In genomic region chr3:69410301-69410700, GRCh38 we compare ENCODE assay signal across 8 cellular contexts. TPM values are rescaled to one million over a fixed set of nuclear protein-coding genes. Genes with fewer than 3 reads are reported as not detected.
A peak's percentile ranks its signal among the peaks of the same experiment; 100 is the strongest.
DNase-seq lines count a peak whose midpoint lies in the region; ATAC-seq and FAIRE-seq lines count a peak whose summit lies in the region.

No MANE protein-coding gene starts in this region.

- intact Hi-C loops in left cardiac atrium (cut with DNase I) = loop anchor here (5.0 to 10.0 kb wide), 2 partner anchors 86 to 103 kb away; no protein-coding TSS in a partner anchor
- intact Hi-C loops in sciatic nerve (cut with DNase I) = no loop called here

- no peaks in the 10 kb centered on the region for H3K27me3 ChIP-seq in H7 (ENCODE audit: control insufficient read depth, insufficient read depth, low read length)

- peak; percentile 47 for FAIRE-seq in G401.6 (lab: Jason Lieb, UNC)

- H3K36me3 Mint-ChIP-seq in activated naive CD8-positive, alpha-beta T cell treated with anti-CD3 and anti-CD28 coated beads, Interleukin-2, amount 10 ng/mL, durations not matched to agents 7 days and 5 days = no peaks in the 10 kb centered on the region

- in situ Hi-C loops in KBM-7 (cut with MboI; ENCODE audit: low pct_unique_long_range_greater_than_20kb, low sequenced_read_pairs) = loop anchor here (25.0 kb wide), 2 partner anchors 98 to 248 kb away; no protein-coding TSS in a partner anchor

- H3K4me1 Mint-ChIP-seq in activated naive CD8-positive, alpha-beta T cell treated with anti-CD3 and anti-CD28 coated beads, Interleukin-2, amount 10 ng/mL, durations not matched to agents 7 days and 5 days = peaks cover 3% of the 10 kb centered on the region

- no peak overlapping the region for H3K27ac Mint-ChIP-seq in activated naive CD8-positive, alpha-beta T cell treated with anti-CD3 and anti-CD28 coated beads, Interleukin-2, amount 10 ng/mL, durations not matched to agents 7 days and 5 days

- H3K9me3 Mint-ChIP-seq in activated naive CD8-positive, alpha-beta T cell treated with anti-CD3 and anti-CD28 coated beads, Interleukin-2, amount 10 ng/mL, durations not matched to agents 7 days and 5 days = no peaks in the 10 kb centered on the region

- no peaks in the 10 kb centered on the region for H3K36me3 ChIP-seq in H7 (replicated peaks; ENCODE audit: control insufficient read depth, insufficient read depth, low read length)

- H3K4me3 Mint-ChIP-seq in activated naive CD8-positive, alpha-beta T cell treated with anti-CD3 and anti-CD28 coated beads, Interleukin-2, amount 10 ng/mL, durations not matched to agents 7 days and 5 days = no peak overlapping the region

- H3K27me3 Mint-ChIP-seq in activated naive CD8-positive, alpha-beta T cell treated with anti-CD3 and anti-CD28 coated beads, Interleukin-2, amount 10 ng/mL, durations not matched to agents 7 days and 5 days = peaks cover 7% of the 10 kb centered on the region

- peak; percentile 98 for ATAC-seq in GM21619 (IDR thresholded peaks at IDR 0.05; ENCODE audit: unreplicated experiment)
- ATAC-seq in activated naive CD8-positive, alpha-beta T cell treated with anti-CD3 and anti-CD28 coated beads, Interleukin-2, amount 10 ng/mL, durations not matched to agents 7 days and 5 days (ENCODE audit: low read depth) = peak; percentile 96
- peak; percentile 74 to 82 for ATAC-seq in left cardiac atrium
- peak; percentile 88 for ATAC-seq in sciatic nerve

- POLR2A ChIA-PET in activated naive CD8-positive, alpha-beta T cell treated with anti-CD3 and anti-CD28 coated beads, Interleukin-2, amount 10 ng/mL, durations not matched to agents 7 days and 5 days (lab: Charles Lee) = no interaction called here

- DNase-seq in KBM-7 (peak; percentile 81), SKM-1 treated with dmso at 0.1 percent for 144 hours (lab: John Stamatoyannopoulos, UW; ENCODE audit: unreplicated experiment) (peak; percentile 40), left cardiac atrium (peak; percentile 77), sciatic nerve (ENCODE audit: low spot score) (peak; percentile 86), H7 (no peak)
- DNase-seq in activated naive CD8-positive, alpha-beta T cell treated with anti-CD3 and anti-CD28 coated beads, Interleukin-2, amount 10 ng/mL, durations not matched to agents 7 days and 5 days = peak; percentile 49

- no peak overlapping the region for H3K4me3 ChIP-seq in H7 (ENCODE audit: insufficient read depth, low read depth, low read length)

RNA-seq across cellular contexts. Expression of gene FRMD4B, which starts 24.4 kb away (rescaled TPM):
- 1 to 10 TPM; 8.3 to 8.9 TPM for total RNA-seq in activated naive CD8-positive, alpha-beta T cell treated with anti-CD3 and anti-CD28 coated beads, Interleukin-2, amount 10 ng/mL, durations not matched to agents 7 days and 5 days
- total RNA-seq in left cardiac atrium = 10 to 100 TPM; 36.7 to 38.1 TPM
- total RNA-seq in sciatic nerve = 48.6 TPM
- 1.0 and 1.6 TPM in 2 replicates for total RNA-seq in H7 (2014; rRNA removed; shearing (Covaris generic))
